In the genomic region with DNA sequence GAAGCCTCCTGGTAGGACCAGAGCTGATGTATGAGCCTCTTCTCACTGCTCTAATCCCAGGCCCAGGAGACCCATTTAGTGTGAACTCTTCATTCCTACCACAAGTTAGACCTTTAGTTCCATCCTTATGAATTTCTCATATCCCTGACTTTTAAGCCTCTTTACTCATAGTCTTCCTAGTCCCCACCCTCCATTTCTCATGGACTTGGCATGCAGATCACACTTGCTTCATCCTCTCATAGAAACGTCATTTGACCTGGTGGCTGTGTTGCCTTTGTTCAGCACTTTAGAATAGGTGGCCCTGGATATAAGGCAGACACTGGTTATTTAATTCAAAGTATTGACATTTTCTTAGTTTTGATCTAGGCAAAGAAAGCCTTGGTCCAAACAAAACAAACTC, we compare ENCODE assay signal across 18 cellular contexts.
A peak's percentile ranks its signal among the peaks of the same experiment; 100 is the strongest.
DNase-seq lines count a peak whose midpoint lies in the region; ATAC-seq lines count a peak whose summit lies in the region.
"Had no signal": no experiment of that assay in that cellular context is flagged by ENCODE, and none has a peak within 500 bp of the region (broad histone marks: within the 10 kb centered on the region; RNA-seq: fewer than 3 reads in every experiment).

No MANE protein-coding gene starts in this region.

- no peak overlapping the region for H3K14ac ChIP-seq in trophoblast cell (ENCODE audit: low read length)

- H2AK5ac ChIP-seq in trophoblast cell (ENCODE audit: low read length): no peak overlapping the region

- no peak overlapping the region for H3K27ac ChIP-seq in trophoblast cell (ENCODE audit: low read depth, low read length)
- H3K27ac ChIP-seq: BLaER1, lower lobe of right lung, pancreas had no signal

- H3K9me3 ChIP-seq in trophoblast cell (ENCODE audit: insufficient read depth, low read depth, low read length): no peaks in the 10 kb centered on the region
- H3K9me3 ChIP-seq: BLaER1, pancreas had no signal

- no peak overlapping the region for H3K18ac ChIP-seq in trophoblast cell (ENCODE audit: low read length)

- H3K4me3 Mint-ChIP-seq in activated CD4-positive, alpha-beta T cell treated with anti-CD3 and anti-CD28 coated beads for 36 hours: no peak overlapping the region
- H3K4me3 Mint-ChIP-seq: effector memory CD8-positive, alpha-beta T cell; naive B cell; T-cell; WTC11 had no signal

- H2BK12ac ChIP-seq in trophoblast cell (ENCODE audit: low read length): no peak overlapping the region

- H3K4me1 ChIP-seq in trophoblast cell (ENCODE audit: control insufficient read depth in 1 of 2, insufficient read depth in 2 of 2, low read length in 2 of 2): no peaks in the 10 kb centered on the region
- H3K4me1 ChIP-seq: BLaER1 had no signal

- H3K9ac ChIP-seq in trophoblast cell (ENCODE audit: low read length): no peak overlapping the region
- H3K9ac ChIP-seq: BLaER1 had no signal

- peaks cover 3% of the 10 kb centered on the region for H3K9me3 Mint-ChIP-seq in activated CD4-positive, alpha-beta T cell treated with anti-CD3 and anti-CD28 coated beads for 36 hours (ENCODE audit: low read depth)

- H3K27me3 Mint-ChIP-seq in activated CD4-positive, alpha-beta T cell treated with anti-CD3 and anti-CD28 coated beads for 36 hours: no peaks in the 10 kb centered on the region
- H3K27me3 Mint-ChIP-seq: effector memory CD8-positive, alpha-beta T cell; naive B cell; T-cell had no signal

- H3K36me3 ChIP-seq in trophoblast cell (ENCODE audit: control insufficient read depth in 1 of 2, insufficient read depth in 2 of 2, low read length in 2 of 2): no peaks in the 10 kb centered on the region
- H3K36me3 ChIP-seq: BLaER1, lower lobe of right lung, pancreas had no signal

- ATAC-seq in esophagus mucosa (peak; percentile 75), GM21723 (IDR thresholded peaks at IDR 0.05; ENCODE audit: unreplicated experiment) (no peak), GM18867 (IDR thresholded peaks at IDR 0.05; ENCODE audit: unreplicated experiment) (no peak)
- ATAC-seq in activated CD4-positive, alpha-beta T cell treated with anti-CD3 and anti-CD28 coated beads for 36 hours: no peak
- ATAC-seq: effector memory CD8-positive, alpha-beta T cell; lower lobe of right lung; pancreas; T-cell; WTC11 had no signal

- H3K4me2 ChIP-seq in trophoblast cell (ENCODE audit: low read length): no peak overlapping the region
- H3K4me2 ChIP-seq: BLaER1 had no signal

- no peak overlapping the region for H2BK120ac ChIP-seq in trophoblast cell (ENCODE audit: insufficient read depth, low read length, poor library complexity)

- H4K8ac ChIP-seq in trophoblast cell (ENCODE audit: low read depth, low read length): no peak overlapping the region

- no peak overlapping the region for H3K4me3 ChIP-seq in trophoblast cell (ENCODE audit: low read depth, low read length)
- H3K4me3 ChIP-seq: BLaER1, lower lobe of right lung, pancreas had no signal

- peaks cover 8% of the 10 kb centered on the region for H3K36me3 Mint-ChIP-seq in activated CD4-positive, alpha-beta T cell treated with anti-CD3 and anti-CD28 coated beads for 36 hours (ENCODE audit: low read depth)
- H3K36me3 Mint-ChIP-seq: WTC11 had no signal

- intact Hi-C loops in activated CD4-positive, alpha-beta T cell treated with anti-CD3 and anti-CD28 coated beads for 36 hours (cut with DNase I, micrococcal nuclease): no loop called here

- DNase-seq in ELR (ENCODE audit: low read depth): peak; percentile 87
- peak; percentile 74 for DNase-seq in NCI-H460 (ENCODE audit: extremely low read depth, low read depth)
- DNase-seq in trophoblast cell: peak; percentile 11 to 53
- DNase-seq in activated CD4-positive, alpha-beta T cell treated with anti-CD3 and anti-CD28 coated beads for 36 hours: no peak
- DNase-seq: cerebellar nuclear complex; effector memory CD8-positive, alpha-beta T cell; GF-D8; lower lobe of right lung; naive B cell; NCI-H446; pancreas; substantia nigra; T-cell had no signal

- POLR2A ChIA-PET in activated CD4-positive, alpha-beta T cell treated with anti-CD3 and anti-CD28 coated beads for 36 hours (lab: Charles Lee): no interaction called here

- H4K91ac ChIP-seq in trophoblast cell (ENCODE audit: low read depth, low read length): no peak overlapping the region

- no peaks in the 10 kb centered on the region for H3K79me1 ChIP-seq in trophoblast cell (ENCODE audit: low read length)

- no peaks in the 10 kb centered on the region for H3K79me2 ChIP-seq in trophoblast cell (ENCODE audit: control insufficient read depth, insufficient read depth, low read length, poor library complexity)

- no peak overlapping the region for H4K12ac ChIP-seq in trophoblast cell (ENCODE audit: low read depth, low read length)

- no peak overlapping the region for H3K27ac Mint-ChIP-seq in activated CD4-positive, alpha-beta T cell treated with anti-CD3 and anti-CD28 coated beads for 36 hours
- H3K27ac Mint-ChIP-seq: effector memory CD8-positive, alpha-beta T cell; naive B cell; T-cell; WTC11 had no signal

- H3K27me3 ChIP-seq in trophoblast cell (ENCODE audit: insufficient read depth, low read length): no peaks in the 10 kb centered on the region
- H3K27me3 ChIP-seq: BLaER1, pancreas had no signal

- H3K4ac ChIP-seq in trophoblast cell (ENCODE audit: low read depth, low read length): no peak overlapping the region

- no CpG with 5 or more reads among the region's 1 CpG for WGBS in trophoblast cell (ENCODE audit: extremely low coverage, insufficient coverage, insufficient read length)

- H2AFZ ChIP-seq in trophoblast cell (ENCODE audit: insufficient read depth, low read length, poor library complexity): no peak overlapping the region

- no peak overlapping the region for H2BK5ac ChIP-seq in trophoblast cell (ENCODE audit: low read depth, low read length, poor library complexity)

- H3K23ac ChIP-seq in trophoblast cell (ENCODE audit: low read length): no peak overlapping the region

- peaks cover 9% of the 10 kb centered on the region for H3K4me1 Mint-ChIP-seq in activated CD4-positive, alpha-beta T cell treated with anti-CD3 and anti-CD28 coated beads for 36 hours
- H3K4me1 Mint-ChIP-seq: WTC11 had no signal

- CTCF ChIA-PET in activated CD4-positive, alpha-beta T cell treated with anti-CD3 and anti-CD28 coated beads for 36 hours (lab: Charles Lee): no interaction called here
